In genomic region chr7:2232766-2233520, GRCh38 we compare ENCODE assay signal across 8 cellular contexts.
A peak's percentile ranks its signal among the peaks of the same experiment; 100 is the strongest.
DNase-seq lines count a peak whose midpoint lies in the region; ATAC-seq and TF ChIP-seq lines count a peak whose summit lies in the region.

Gene MAD1L1 (minus strand): TSS chr7:2232945. CDS start chr7:2230133, 2,812 bp downstream.

- peak; percentile 68 for ATAC-seq in GM19025 (IDR thresholded peaks at IDR 0.05; ENCODE audit: low read depth, unreplicated experiment)
- ATAC-seq in HG03354 (IDR thresholded peaks at IDR 0.05; ENCODE audit: poor library complexity, severe bottlenecking, unreplicated experiment): peak; percentile 80

- DNase-seq in AG09309 (ENCODE audit: low read depth): peak; percentile 44
- DNase-seq in NCI-H510A treated with DMSO at 0.1 percent for 48 hours (lab: John Stamatoyannopoulos, UW): peak; percentile 88
- DNase-seq in activated CD4-positive, alpha-beta T cell treated with anti-CD3 and anti-CD28 coated beads for 4 hours: peak; percentile 84 to 86
- DNase-seq in stimulated activated CD4-positive, alpha-beta T cell treated with anti-CD3 and anti-CD28 coated beads, Interleukin-1b, Interleukin-23, amount 100 ng/mL, for 24 hours (ENCODE audit: low read depth in 4 of 4, low spot score in 1 of 4): peak; percentile 61 to 82 (median 80)

- H3K4me3 ChIP-seq in AG09309 (ENCODE audit: control insufficient read depth, low read depth, low read length): peak within 1 kb of the TSS; percentile 76

- H3K27ac ChIP-seq in cingulate gyrus (ENCODE audit: low read depth, low read length): peak within 1 kb of the TSS; percentile 25
- peak within 1 kb of the TSS; percentile 24 for H3K27ac ChIP-seq in layer of hippocampus (ENCODE audit: low read depth, low read length)

- no peak for TF ChIP-seq CTCF in AG09309 (IDR thresholded peaks at IDR 0.05; ENCODE audit: control insufficient read depth, insufficient read depth, low read depth, low read length, missing control alignments)

- H3K27me3 ChIP-seq in layer of hippocampus (ENCODE audit: control insufficient read depth, insufficient read depth, low read length): no peaks in the 10 kb centered on the region

Comparison
In these comparisons a context has a peak if more than half of its experiments do, and no peak if none do; other contexts are left out.
1. Peak in every context shown above with its lines: DNase-seq, ATAC-seq, H3K4me3 ChIP-seq and H3K27ac ChIP-seq.